In genomic region chr3:107962015-107962414, GRCh38 we compare ENCODE assay signal across 33 cellular contexts.
"Had no signal": no experiment of that assay in that cellular context is flagged by ENCODE, and none has a peak within 500 bp of the region (broad histone marks: within the 10 kb centered on the region; RNA-seq: fewer than 3 reads in every experiment).

No MANE protein-coding gene starts in this region.

- DNase-seq: Karpas-422, Kasumi-1, MG63, MM.1S, MV-4-11, NCI-H1048, NCI-H1092, NCI-H1092 treated with DMSO at 0.1 percent for 48 hours, NCI-H1105, NCI-H1105 treated with DMSO at 0.1 percent for 48 hours, NCI-H1417, NCI-H1417 treated with DMSO at 0.1 percent for 48 hours, NCI-H1436, NCI-H1436 treated with DMSO at 0.1 percent for 48 hours, NCI-H146, NCI-H1694, NCI-H1694 treated with DMSO at 0.1 percent for 48 hours, NCI-H187, NCI-H187 treated with DMSO at 0.1 percent for 48 hours, NCI-H1930, NCI-H2029, NCI-H2029 treated with DMSO at 0.1 percent for 48 hours, NCI-H2081, NCI-H2081 treated with DMSO at 0.1 percent for 48 hours, NCI-H2107, NCI-H2171, NCI-H2171 treated with DMSO at 0.1 percent for 48 hours, NCI-H2227 treated with DMSO at 0.1 percent for 48 hours, NCI-H226, NCI-H345, NCI-H446, NCI-H446 treated with DMSO at 0.1 percent for 48 hours, NCI-H510A had no signal
